In genomic region chrX:54495814-54496516, GRCh38 we compare ENCODE assay signal across 8 cellular contexts. TPM values are rescaled to one million over a fixed set of nuclear protein-coding genes. Genes with fewer than 3 reads are reported as not detected.
DNase-seq lines count a peak whose midpoint lies in the region; TF ChIP-seq lines count a peak whose summit lies in the region.

TSS of gene FGD1 (minus strand) at chrX:54496234. CDS start at chrX:54495432, 802 bp downstream.

- H3K79me2 ChIP-seq in osteoblast (ENCODE audit: insufficient read depth, low read length), result peaks cover 30% of the 10 kb centered on the region

- intact Hi-C loops in head of caudate nucleus (cut with DNase I), result no loop called here

- H3K9me3 ChIP-seq in osteoblast (ENCODE audit: low read depth, low read length), result no peaks in the 10 kb centered on the region

- no peak for TF ChIP-seq CTCF in AG10803 (conservative IDR thresholded peaks at IDR 0.05; ENCODE audit: low read length)
- no peak for TF ChIP-seq CTCF in HFF-Myc (IDR thresholded peaks at IDR 0.05; ENCODE audit: low read depth, low read length, missing control alignments)
- no peak for TF ChIP-seq CTCF in osteoblast (IDR thresholded peaks at IDR 0.05; ENCODE audit: extremely low read depth, low read depth, low read length)

- peak within 1 kb of the TSS; percentile 53 for H3K27ac ChIP-seq in osteoblast (ENCODE audit: low read depth, low read length)

- peaks cover 30% of the 10 kb centered on the region for H3K27me3 Mint-ChIP-seq in activated naive CD8-positive, alpha-beta T cell treated with anti-CD3 and anti-CD28 coated beads for 36 hours

- H3K4me3 ChIP-seq in AG10803 (ENCODE audit: low read length) (peak within 1 kb of the TSS; percentile 69), HFF-Myc (replicated peaks; ENCODE audit: low read depth, low read length) (peak within 1 kb of the TSS; percentile 66), osteoblast (ENCODE audit: insufficient read depth, low read length) (peak within 1 kb of the TSS; percentile 78)

- peaks cover 29% of the 10 kb centered on the region for H3K4me1 ChIP-seq in osteoblast (ENCODE audit: insufficient read depth, low read length)

- H3K36me3 Mint-ChIP-seq in activated naive CD8-positive, alpha-beta T cell treated with anti-CD3 and anti-CD28 coated beads for 36 hours, result no peaks in the 10 kb centered on the region

- peak within 1 kb of the TSS; percentile 71 for H3K4me2 ChIP-seq in osteoblast (ENCODE audit: insufficient read depth, low read length)

- H3K27me3 ChIP-seq in osteoblast (ENCODE audit: insufficient read depth, low read length), result no peaks in the 10 kb centered on the region

- H3K9me3 Mint-ChIP-seq in activated naive CD8-positive, alpha-beta T cell treated with anti-CD3 and anti-CD28 coated beads for 36 hours, result no peaks in the 10 kb centered on the region

- no peaks in the 10 kb centered on the region for H4K20me1 ChIP-seq in osteoblast (ENCODE audit: insufficient read depth, low read length)

- peak within 1 kb of the TSS; percentile 49 for H2AFZ ChIP-seq in osteoblast (ENCODE audit: low read length)

- no peaks in the 10 kb centered on the region for H3K4me1 Mint-ChIP-seq in activated naive CD8-positive, alpha-beta T cell treated with anti-CD3 and anti-CD28 coated beads for 36 hours

- H3K27ac Mint-ChIP-seq in activated naive CD8-positive, alpha-beta T cell treated with anti-CD3 and anti-CD28 coated beads for 36 hours, result no peak within 1 kb of the TSS

- DNase-seq in AG10803 (ENCODE audit: low read depth) (peak; percentile 54), HFF-Myc (ENCODE audit: extremely low read depth, low read depth) (no peak), head of caudate nucleus (peak in 41 of 42 donors; percentile 5 to 82 (median 62)), osteoblast (ENCODE audit: insufficient read length, low spot score, missing footprints) (peak; percentile 93), ureter (ENCODE audit: low spot score) (peak; percentile 60), GDM1 (lab: John Stamatoyannopoulos, UW) (no peak)
- DNase-seq in activated naive CD8-positive, alpha-beta T cell treated with anti-CD3 and anti-CD28 coated beads for 36 hours, result peak; percentile 24

- H3K4me3 Mint-ChIP-seq in activated naive CD8-positive, alpha-beta T cell treated with anti-CD3 and anti-CD28 coated beads for 36 hours, result peak within 1 kb of the TSS; percentile 64

- no peaks in the 10 kb centered on the region for H3K36me3 ChIP-seq in osteoblast (ENCODE audit: insufficient read depth, low read length)

TF ChIP-seq in PFSK-1, 5 proteins besides CTCF, POLR2A, EP300 and RAD21:
- 0 out of 2 replicates have a peak, but pooled peaks have one; percentile 32 for TF ChIP-seq SIN3A (IDR thresholded peaks at IDR 0.05; ENCODE audit: borderline replicate concordance, insufficient read depth, low read length)
- no peak for TF ChIP-seq REST (IDR thresholded peaks at IDR 0.05; ENCODE audit: insufficient read depth in 1 of 2, low read depth in 2 of 2, low read length in 2 of 2)
- peak; percentile 48 for TF ChIP-seq FOXP2 (optimal IDR thresholded peaks at IDR 0.05; ENCODE audit: borderline replicate concordance, extremely low read depth, extremely low read length, insufficient read depth)
- peak; percentile 50; the same call in 1 of the 2 replicates for TF ChIP-seq POLR2AphosphoS5 (IDR thresholded peaks at IDR 0.05; ENCODE audit: low read depth, low read length)
- TF ChIP-seq TAF1 (IDR thresholded peaks at IDR 0.05; ENCODE audit: borderline replicate concordance, insufficient read depth, low read length), result 0 out of 2 replicates have a peak, but pooled peaks have one; percentile 28

RNA-seq across cellular contexts. Expression of gene FGD1, which starts in this region (rescaled TPM):
- polyA plus RNA-seq in PFSK-1 (2012; ENCODE audit: insufficient read length, low read depth), result 23.1 TPM
- under 1 TPM; 0.10 to 0.19 TPM for total RNA-seq in activated naive CD8-positive, alpha-beta T cell treated with anti-CD3 and anti-CD28 coated beads for 36 hours
- 8.7 and 9.1 TPM in 2 replicates for total RNA-seq in osteoblast
- 3.3 TPM for total RNA-seq in ureter

Comparison
In these comparisons a context has a peak if more than half of its experiments do, and no peak if none do; other contexts are left out.
1. Peak in DNase-seq in activated naive CD8-positive, alpha-beta T cell treated with anti-CD3 and anti-CD28 coated beads for 36 hours; RNA of the gene not detected or under 1 TPM.
2. DNase-seq: peak in AG10803 (single experiment), head of caudate nucleus (41 of 42), osteoblast (single experiment) and ureter (single experiment); none in HFF-Myc (single experiment) and GDM1 (single experiment).
3. Peak in every context shown above with its lines, with median percentiles within 50 percentile points of each other: H3K4me3 ChIP-seq.